In the genomic region with DNA sequence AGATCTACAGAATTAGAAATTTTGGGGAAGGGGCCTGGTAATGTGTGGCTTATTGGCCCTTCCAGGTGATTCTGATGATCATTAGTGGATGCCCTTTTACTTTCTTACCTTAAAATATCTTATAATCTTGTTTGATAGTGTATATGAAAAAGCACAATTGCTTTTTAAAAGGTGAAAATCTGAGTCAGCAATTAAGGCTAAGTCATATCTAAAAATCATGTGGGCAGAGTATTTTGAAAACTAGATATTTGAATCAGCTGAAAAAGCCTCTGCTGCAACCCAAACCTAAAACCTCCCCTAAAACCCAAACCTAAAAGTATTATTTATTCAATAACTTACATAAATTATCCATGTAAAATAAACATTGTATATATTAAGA, we compare ENCODE assay signal across 4 cellular contexts.
TF ChIP-seq lines count a peak whose summit lies in the region.

No MANE protein-coding gene starts in this region.

TF ChIP-seq in A549, 52 proteins besides CTCF, POLR2A, EP300 and RAD21:
- peak; percentile 92 for TF ChIP-seq MAFK (IDR thresholded peaks at IDR 0.05; ENCODE audit: partially characterized antibody)
- TF ChIP-seq, protein P1, sequence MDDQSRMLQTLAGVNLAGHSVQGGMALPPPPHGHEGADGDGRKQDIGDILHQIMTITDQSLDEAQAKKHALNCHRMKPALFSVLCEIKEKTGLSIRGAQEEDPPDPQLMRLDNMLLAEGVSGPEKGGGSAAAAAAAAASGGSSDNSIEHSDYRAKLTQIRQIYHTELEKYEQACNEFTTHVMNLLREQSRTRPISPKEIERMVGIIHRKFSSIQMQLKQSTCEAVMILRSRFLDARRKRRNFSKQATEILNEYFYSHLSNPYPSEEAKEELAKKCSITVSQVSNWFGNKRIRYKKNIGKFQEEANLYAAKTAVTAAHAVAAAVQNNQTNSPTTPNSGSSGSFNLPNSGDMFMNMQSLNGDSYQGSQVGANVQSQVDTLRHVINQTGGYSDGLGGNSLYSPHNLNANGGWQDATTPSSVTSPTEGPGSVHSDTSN (IDR thresholded peaks at IDR 0.05): no peak
- TF ChIP-seq, protein P2, sequence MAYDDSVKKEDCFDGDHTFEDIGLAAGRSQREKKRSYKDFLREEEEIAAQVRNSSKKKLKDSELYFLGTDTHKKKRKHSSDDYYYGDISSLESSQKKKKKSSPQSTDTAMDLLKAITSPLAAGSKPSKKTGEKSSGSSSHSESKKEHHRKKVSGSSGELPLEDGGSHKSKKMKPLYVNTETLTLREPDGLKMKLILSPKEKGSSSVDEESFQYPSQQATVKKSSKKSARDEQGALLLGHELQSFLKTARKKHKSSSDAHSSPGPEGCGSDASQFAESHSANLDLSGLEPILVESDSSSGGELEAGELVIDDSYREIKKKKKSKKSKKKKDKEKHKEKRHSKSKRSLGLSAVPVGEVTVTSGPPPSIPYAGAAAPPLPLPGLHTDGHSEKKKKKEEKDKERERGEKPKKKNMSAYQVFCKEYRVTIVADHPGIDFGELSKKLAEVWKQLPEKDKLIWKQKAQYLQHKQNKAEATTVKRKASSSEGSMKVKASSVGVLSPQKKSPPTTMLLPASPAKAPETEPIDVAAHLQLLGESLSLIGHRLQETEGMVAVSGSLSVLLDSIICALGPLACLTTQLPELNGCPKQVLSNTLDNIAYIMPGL (CRISPR knock-in tag; IDR thresholded peaks at IDR 0.05; ENCODE audit: borderline replicate concordance): no peak

TF ChIP-seq in GM23338, 12 proteins besides CTCF, POLR2A, EP300 and RAD21 (continues in another document):
- TF ChIP-seq ZNF331 (CRISPR knock-in tag; IDR thresholded peaks at IDR 0.05; ENCODE audit: low read depth): no peak
- no peak for TF ChIP-seq CREB1 (CRISPR knock-in tag; IDR thresholded peaks at IDR 0.05; ENCODE audit: low read depth)
- no peak for TF ChIP-seq ZNF114 (CRISPR knock-in tag; IDR thresholded peaks at IDR 0.05)
- TF ChIP-seq, protein P3, sequence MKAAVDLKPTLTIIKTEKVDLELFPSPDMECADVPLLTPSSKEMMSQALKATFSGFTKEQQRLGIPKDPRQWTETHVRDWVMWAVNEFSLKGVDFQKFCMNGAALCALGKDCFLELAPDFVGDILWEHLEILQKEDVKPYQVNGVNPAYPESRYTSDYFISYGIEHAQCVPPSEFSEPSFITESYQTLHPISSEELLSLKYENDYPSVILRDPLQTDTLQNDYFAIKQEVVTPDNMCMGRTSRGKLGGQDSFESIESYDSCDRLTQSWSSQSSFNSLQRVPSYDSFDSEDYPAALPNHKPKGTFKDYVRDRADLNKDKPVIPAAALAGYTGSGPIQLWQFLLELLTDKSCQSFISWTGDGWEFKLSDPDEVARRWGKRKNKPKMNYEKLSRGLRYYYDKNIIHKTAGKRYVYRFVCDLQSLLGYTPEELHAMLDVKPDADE (IDR thresholded peaks at IDR 0.05): no peak
- TF ChIP-seq, protein P4, sequence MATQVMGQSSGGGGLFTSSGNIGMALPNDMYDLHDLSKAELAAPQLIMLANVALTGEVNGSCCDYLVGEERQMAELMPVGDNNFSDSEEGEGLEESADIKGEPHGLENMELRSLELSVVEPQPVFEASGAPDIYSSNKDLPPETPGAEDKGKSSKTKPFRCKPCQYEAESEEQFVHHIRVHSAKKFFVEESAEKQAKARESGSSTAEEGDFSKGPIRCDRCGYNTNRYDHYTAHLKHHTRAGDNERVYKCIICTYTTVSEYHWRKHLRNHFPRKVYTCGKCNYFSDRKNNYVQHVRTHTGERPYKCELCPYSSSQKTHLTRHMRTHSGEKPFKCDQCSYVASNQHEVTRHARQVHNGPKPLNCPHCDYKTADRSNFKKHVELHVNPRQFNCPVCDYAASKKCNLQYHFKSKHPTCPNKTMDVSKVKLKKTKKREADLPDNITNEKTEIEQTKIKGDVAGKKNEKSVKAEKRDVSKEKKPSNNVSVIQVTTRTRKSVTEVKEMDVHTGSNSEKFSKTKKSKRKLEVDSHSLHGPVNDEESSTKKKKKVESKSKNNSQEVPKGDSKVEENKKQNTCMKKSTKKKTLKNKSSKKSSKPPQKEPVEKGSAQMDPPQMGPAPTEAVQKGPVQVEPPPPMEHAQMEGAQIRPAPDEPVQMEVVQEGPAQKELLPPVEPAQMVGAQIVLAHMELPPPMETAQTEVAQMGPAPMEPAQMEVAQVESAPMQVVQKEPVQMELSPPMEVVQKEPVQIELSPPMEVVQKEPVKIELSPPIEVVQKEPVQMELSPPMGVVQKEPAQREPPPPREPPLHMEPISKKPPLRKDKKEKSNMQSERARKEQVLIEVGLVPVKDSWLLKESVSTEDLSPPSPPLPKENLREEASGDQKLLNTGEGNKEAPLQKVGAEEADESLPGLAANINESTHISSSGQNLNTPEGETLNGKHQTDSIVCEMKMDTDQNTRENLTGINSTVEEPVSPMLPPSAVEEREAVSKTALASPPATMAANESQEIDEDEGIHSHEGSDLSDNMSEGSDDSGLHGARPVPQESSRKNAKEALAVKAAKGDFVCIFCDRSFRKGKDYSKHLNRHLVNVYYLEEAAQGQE (IDR thresholded peaks at IDR 0.05; ENCODE audit: unreplicated experiment): no peak
- TF ChIP-seq POLR2AphosphoS5 (IDR thresholded peaks at IDR 0.05; ENCODE audit: low read depth): no peak

TF ChIP-seq in IMR-90, 13 proteins besides CTCF, POLR2A, EP300 and RAD21:
- no peak for TF ChIP-seq SMC3 (IDR thresholded peaks at IDR 0.05; ENCODE audit: low read depth, low read length)
- peak; percentile 90 for TF ChIP-seq MAFK (IDR thresholded peaks at IDR 0.05; ENCODE audit: low read depth, low read length)
- no peak for TF ChIP-seq RCOR1 (IDR thresholded peaks at IDR 0.05; ENCODE audit: insufficient replicate concordance, low read length)
- no peak for TF ChIP-seq FOS (IDR thresholded peaks at IDR 0.05; ENCODE audit: low read depth, low read length)

TF ChIP-seq in K562, 482 proteins besides CTCF, POLR2A, EP300 and RAD21:
- no peak for TF ChIP-seq PRPF4 (IDR thresholded peaks at IDR 0.05; ENCODE audit: insufficient read depth, low read depth, low read length, poor library complexity, severe bottlenecking)
- TF ChIP-seq ZFP36 (IDR thresholded peaks at IDR 0.05; ENCODE audit: low read depth, low read length, partially characterized antibody): no peak
- no peak for TF ChIP-seq COPS2 (conservative IDR thresholded peaks at IDR 0.05)
- no peak for TF ChIP-seq NFE2L1 (tag; IDR thresholded peaks at IDR 0.05; ENCODE audit: borderline replicate concordance, low read depth)
- no peak for TF ChIP-seq EGR1 (conservative IDR thresholded peaks at IDR 0.05)
- TF ChIP-seq ZNF23 (CRISPR knock-in tag; IDR thresholded peaks at IDR 0.05): no peak
- TF ChIP-seq ZC3H4 (CRISPR knock-in tag; IDR thresholded peaks at IDR 0.05; ENCODE audit: borderline replicate concordance): no peak
- TF ChIP-seq C11orf30 (IDR thresholded peaks at IDR 0.05; ENCODE audit: low read depth): peak; percentile 32; the same call in 1 of the 2 replicates
- no peak for TF ChIP-seq BRF1 (IDR thresholded peaks at IDR 0.05; ENCODE audit: borderline replicate concordance, extremely low read depth, insufficient read length)
- TF ChIP-seq, protein P5, sequence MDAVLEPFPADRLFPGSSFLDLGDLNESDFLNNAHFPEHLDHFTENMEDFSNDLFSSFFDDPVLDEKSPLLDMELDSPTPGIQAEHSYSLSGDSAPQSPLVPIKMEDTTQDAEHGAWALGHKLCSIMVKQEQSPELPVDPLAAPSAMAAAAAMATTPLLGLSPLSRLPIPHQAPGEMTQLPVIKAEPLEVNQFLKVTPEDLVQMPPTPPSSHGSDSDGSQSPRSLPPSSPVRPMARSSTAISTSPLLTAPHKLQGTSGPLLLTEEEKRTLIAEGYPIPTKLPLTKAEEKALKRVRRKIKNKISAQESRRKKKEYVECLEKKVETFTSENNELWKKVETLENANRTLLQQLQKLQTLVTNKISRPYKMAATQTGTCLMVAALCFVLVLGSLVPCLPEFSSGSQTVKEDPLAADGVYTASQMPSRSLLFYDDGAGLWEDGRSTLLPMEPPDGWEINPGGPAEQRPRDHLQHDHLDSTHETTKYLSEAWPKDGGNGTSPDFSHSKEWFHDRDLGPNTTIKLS (IDR thresholded peaks at IDR 0.05; ENCODE audit: borderline replicate concordance, low read depth): no peak
- TF ChIP-seq MAFK (IDR thresholded peaks at IDR 0.05; ENCODE audit: low read length): peak; percentile 46; the same call in 1 of the 2 replicates
- TF ChIP-seq POU5F1 (IDR thresholded peaks at IDR 0.05; ENCODE audit: borderline replicate concordance, low read depth, low read length, partially characterized antibody): no peak
- TF ChIP-seq MAFF (IDR thresholded peaks at IDR 0.05; ENCODE audit: low read length): peak; percentile 41; the same call in 1 of the 2 replicates
- TF ChIP-seq ZNF644 (tag; IDR thresholded peaks at IDR 0.05; ENCODE audit: low read depth): no peak
- no peak for TF ChIP-seq ZNF282 (CRISPR knock-in tag; IDR thresholded peaks at IDR 0.05)
TF ChIP-seq in K562: peak in this region for 3.
